11 cellular contexts compared by ENCODE assay signal in genomic region chr9:130183133-130183762, GRCh38.
DNase-seq lines count a peak whose midpoint lies in the region; ATAC-seq and FAIRE-seq lines count a peak whose summit lies in the region.
"Had no signal": no experiment of that assay in that cellular context is flagged by ENCODE, and none has a peak within 500 bp of the region (broad histone marks: within the 10 kb centered on the region; RNA-seq: fewer than 3 reads in every experiment).

No MANE protein-coding gene starts in this region.

- no peak overlapping the region for H3K4me3 ChIP-seq in iPS-20b (ENCODE audit: low read length)

- H3K4me1 Mint-ChIP-seq in stimulated activated effector memory CD8-positive, alpha-beta T cell treated with anti-CD3 and anti-CD28 coated beads, Interleukin-12 subunit alpha, Interleukin-12 subunit beta, amount 100 ng/mL, for 72 hours = peaks cover 37% of the 10 kb centered on the region

- no peak for FAIRE-seq in GM19239 (lab: Jason Lieb, UNC)

- H3K4me3 Mint-ChIP-seq in stimulated activated effector memory CD8-positive, alpha-beta T cell treated with anti-CD3 and anti-CD28 coated beads, Interleukin-12 subunit alpha, Interleukin-12 subunit beta, amount 100 ng/mL, for 72 hours = no peak overlapping the region

- peaks cover 16% of the 10 kb centered on the region; the same call in 1 of the 2 replicates for H3K4me1 ChIP-seq in iPS-20b (ENCODE audit: insufficient read depth, low read length)

- H3K9ac ChIP-seq in iPS-20b (ENCODE audit: low read depth, low read length) = peak overlapping the region; percentile 41; the same call in 1 of the 2 replicates

- H3K27ac ChIP-seq in angular gyrus (ENCODE audit: low read depth, low read length) (peak overlapping the region; percentile 42), iPS-20b (ENCODE audit: low read length) (no peak overlapping the region)

- no peaks in the 10 kb centered on the region for H3K27me3 ChIP-seq in iPS-20b (ENCODE audit: insufficient read depth, low read length)

- H3K9me3 ChIP-seq in iPS-20b (ENCODE audit: insufficient read depth, low read depth, low read length) = no peaks in the 10 kb centered on the region

- H3K9me3 Mint-ChIP-seq in stimulated activated effector memory CD8-positive, alpha-beta T cell treated with anti-CD3 and anti-CD28 coated beads, Interleukin-12 subunit alpha, Interleukin-12 subunit beta, amount 100 ng/mL, for 72 hours = no peaks in the 10 kb centered on the region

- no peaks in the 10 kb centered on the region for H3K36me3 Mint-ChIP-seq in stimulated activated effector memory CD8-positive, alpha-beta T cell treated with anti-CD3 and anti-CD28 coated beads, Interleukin-12 subunit alpha, Interleukin-12 subunit beta, amount 100 ng/mL, for 72 hours

- ATAC-seq in stimulated activated effector memory CD8-positive, alpha-beta T cell treated with anti-CD3 and anti-CD28 coated beads, Interleukin-12 subunit alpha, Interleukin-12 subunit beta, amount 100 ng/mL, for 72 hours = no peak
- ATAC-seq in GM18498 (IDR thresholded peaks at IDR 0.05; ENCODE audit: unreplicated experiment) = no peak
- ATAC-seq in GM19452 (IDR thresholded peaks at IDR 0.05; ENCODE audit: unreplicated experiment) = no peak
- no peak for ATAC-seq in GM21367 (IDR thresholded peaks at IDR 0.05; ENCODE audit: unreplicated experiment)

- DNase-seq in HCEC 1CT (peak; percentile 53), GM19239 (ENCODE audit: insufficient read length, low spot score) (no peak)
- no peak for DNase-seq in stimulated activated effector memory CD8-positive, alpha-beta T cell treated with anti-CD3 and anti-CD28 coated beads, Interleukin-12 subunit alpha, Interleukin-12 subunit beta, amount 100 ng/mL, for 72 hours (ENCODE audit: low spot score in 2 of 2)
- DNase-seq: KG1; stimulated activated CD4-positive, alpha-beta T cell treated with anti-CD3 and anti-CD28 coated beads, Interleukin-1b, Interleukin-23, amount 100 ng/mL, for 48 hours; T-helper 9 cell had no signal

- peak overlapping the region; percentile 91 for H3K27ac Mint-ChIP-seq in stimulated activated effector memory CD8-positive, alpha-beta T cell treated with anti-CD3 and anti-CD28 coated beads, Interleukin-12 subunit alpha, Interleukin-12 subunit beta, amount 100 ng/mL, for 72 hours

- H3K36me3 ChIP-seq in iPS-20b (ENCODE audit: insufficient read depth, low read depth, low read length) = no peaks in the 10 kb centered on the region
